Comparison of ENCODE assay signal across 2 cellular contexts in genomic region chr5:77946381-77947050, GRCh38.
TF ChIP-seq lines count a peak whose summit lies in the region.

No MANE protein-coding gene starts in this region.

TF ChIP-seq in HEK293, 187 proteins besides CTCF, POLR2A, EP300 and RAD21:
- TF ChIP-seq AEBP2 (tag by site-specific recombination; IDR thresholded peaks at IDR 0.05; ENCODE audit: borderline replicate concordance) (no peak), PRDM6 (tag by site-specific recombination; IDR thresholded peaks at IDR 0.05) (peak; percentile 98), ZEB2 (tag by site-specific recombination; IDR thresholded peaks at IDR 0.05) (0 out of 2 replicates have a peak, but pooled peaks have one; percentile 27), SCRT1 (tag by site-specific recombination; IDR thresholded peaks at IDR 0.05; ENCODE audit: borderline replicate concordance) (no peak), ZBTB17 (tag by site-specific recombination; IDR thresholded peaks at IDR 0.05) (peak; percentile 82), IKZF3 (tag by site-specific recombination; IDR thresholded peaks at IDR 0.05) (0 out of 2 replicates have a peak, but pooled peaks have one; percentile 43), ZNF433 (tag by site-specific recombination; IDR thresholded peaks at IDR 0.05; ENCODE audit: low read depth) (no peak), ZNF292 (tag by site-specific recombination; IDR thresholded peaks at IDR 0.05; ENCODE audit: borderline replicate concordance, low read depth) (no peak), OVOL3 (tag by site-specific recombination; IDR thresholded peaks at IDR 0.05) (no peak), ZBTB1 (tag by site-specific recombination; IDR thresholded peaks at IDR 0.05) (0 out of 2 replicates have a peak, but pooled peaks have one; percentile 39), WT1 (tag by site-specific recombination; IDR thresholded peaks at IDR 0.05) (peak; percentile 77), ZNF354C (tag by site-specific recombination; IDR thresholded peaks at IDR 0.05; ENCODE audit: borderline replicate concordance, low read depth) (no peak), ZFP3 (tag by site-specific recombination; IDR thresholded peaks at IDR 0.05; ENCODE audit: low read depth) (no peak), ZNF596 (tag by site-specific recombination; IDR thresholded peaks at IDR 0.05) (peak; percentile 40; the same call in 1 of the 2 replicates), OSR2 (tag by site-specific recombination; IDR thresholded peaks at IDR 0.05) (peak; percentile 39; the same call in 1 of the 2 replicates), ZNF626 (tag by site-specific recombination; IDR thresholded peaks at IDR 0.05) (no peak), SP7 (tag by site-specific recombination; IDR thresholded peaks at IDR 0.05) (peak; percentile 55)

TF ChIP-seq in GM23338, 12 proteins besides CTCF, POLR2A, EP300 and RAD21 (continued from another document):
- no peak for TF ChIP-seq ZNF462 (CRISPR knock-in tag; IDR thresholded peaks at IDR 0.05)
- TF ChIP-seq EZH2phosphoT487 (IDR thresholded peaks at IDR 0.05; ENCODE audit: unreplicated experiment): no peak
- TF ChIP-seq JUNB (IDR thresholded peaks at IDR 0.05; ENCODE audit: unreplicated experiment): no peak
- no peak for TF ChIP-seq ZNF114 (CRISPR knock-in tag; IDR thresholded peaks at IDR 0.05)
- no peak for TF ChIP-seq ETS1 (IDR thresholded peaks at IDR 0.05)
- TF ChIP-seq EZH2 (IDR thresholded peaks at IDR 0.05; ENCODE audit: low read depth, unreplicated experiment): no peak
- no peak for TF ChIP-seq NANOG (IDR thresholded peaks at IDR 0.05; ENCODE audit: borderline replicate concordance)
- TF ChIP-seq CREB1 (CRISPR knock-in tag; IDR thresholded peaks at IDR 0.05; ENCODE audit: low read depth): no peak
- TF ChIP-seq REST (IDR thresholded peaks at IDR 0.05; ENCODE audit: unreplicated experiment): no peak
- TF ChIP-seq ZNF331 (CRISPR knock-in tag; IDR thresholded peaks at IDR 0.05; ENCODE audit: low read depth): no peak
